ENCODE assay signal across 1 cellular context in genomic region chr9:3962467-3962866, GRCh38.
TF ChIP-seq lines count a peak whose summit lies in the region.

No MANE protein-coding gene starts in this region.

TF ChIP-seq in HepG2, 621 proteins besides CTCF, POLR2A, EP300 and RAD21 (continued from another document):
- no peak for TF ChIP-seq BCLAF1 (IDR thresholded peaks at IDR 0.05)
- peak; percentile 64; the same call in 1 of the 2 replicates for TF ChIP-seq FOXJ3 (CRISPR knock-in tag; IDR thresholded peaks at IDR 0.05; ENCODE audit: borderline replicate concordance)
- TF ChIP-seq ZNF710 (CRISPR knock-in tag; IDR thresholded peaks at IDR 0.05; ENCODE audit: borderline replicate concordance) = peak; percentile 61; the same call in 1 of the 2 replicates
- TF ChIP-seq TBX3 (IDR thresholded peaks at IDR 0.05; ENCODE audit: borderline replicate concordance) = peak; percentile 19; the same call in 1 of the 2 replicates
- peak; percentile 71; the same call in 1 of the 2 replicates for TF ChIP-seq ATF3 (CRISPR knock-in tag; IDR thresholded peaks at IDR 0.05)
- no peak for TF ChIP-seq ZNF720 (CRISPR knock-in tag; IDR thresholded peaks at IDR 0.05)
- TF ChIP-seq KDM1A (CRISPR knock-in tag; IDR thresholded peaks at IDR 0.05) = no peak
- no peak for TF ChIP-seq POLR2AphosphoS2 (IDR thresholded peaks at IDR 0.05; ENCODE audit: low read depth, low read length)
- no peak for TF ChIP-seq ARNT2 (CRISPR knock-in tag; IDR thresholded peaks at IDR 0.05; ENCODE audit: low read depth)
- no peak for TF ChIP-seq ZKSCAN1 (IDR thresholded peaks at IDR 0.05; ENCODE audit: low read length)
- no peak for TF ChIP-seq PRDM10 (CRISPR knock-in tag; IDR thresholded peaks at IDR 0.05; ENCODE audit: low read depth)
- TF ChIP-seq ZNF800 (CRISPR knock-in tag; IDR thresholded peaks at IDR 0.05) = no peak
- TF ChIP-seq FOXA1 (IDR thresholded peaks at IDR 0.05) = peak; percentile 68
- 0 out of 2 replicates have a peak, but pooled peaks have one; percentile 38 for TF ChIP-seq FOXA1 (CRISPR knock-in tag; IDR thresholded peaks at IDR 0.05)
- TF ChIP-seq FOXP1 (IDR thresholded peaks at IDR 0.05) = no peak
- peak; percentile 67 for TF ChIP-seq FOXP1 (CRISPR knock-in tag; IDR thresholded peaks at IDR 0.05)
- TF ChIP-seq SATB2 (CRISPR knock-in tag; IDR thresholded peaks at IDR 0.05) = no peak
- TF ChIP-seq ZSCAN30 (CRISPR knock-in tag; IDR thresholded peaks at IDR 0.05) = no peak
- TF ChIP-seq ZNF232 (CRISPR knock-in tag; IDR thresholded peaks at IDR 0.05; ENCODE audit: borderline replicate concordance) = no peak
